6 cellular contexts compared by ENCODE assay signal in the genomic region with DNA sequence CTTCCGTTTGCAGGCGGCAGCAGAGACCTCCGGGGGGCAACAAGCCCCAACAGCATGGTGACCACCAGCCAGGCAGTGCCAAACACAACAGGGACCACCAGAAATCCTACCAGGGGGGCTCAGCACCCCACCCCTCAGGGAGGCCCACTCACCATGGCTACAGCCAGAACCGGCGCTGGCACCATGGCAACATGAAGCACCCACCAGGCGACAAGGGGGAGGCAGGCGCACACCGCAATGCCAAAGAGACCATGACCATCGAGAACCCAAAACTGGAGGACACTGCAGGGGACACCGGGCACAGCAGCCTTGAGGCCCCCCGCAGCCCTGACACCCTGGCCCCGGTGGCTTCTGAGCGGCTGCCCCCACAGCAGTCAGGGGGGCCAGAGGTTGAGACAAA.
"Had no signal": no experiment of that assay in that cellular context is flagged by ENCODE, and none has a peak within 500 bp of the region (broad histone marks: within the 10 kb centered on the region; RNA-seq: fewer than 3 reads in every experiment).

No MANE protein-coding gene starts in this region.

- DNase-seq: H9, HCEC 1CT had no signal

- H3K4me2 ChIP-seq: GM23338 had no signal

- FAIRE-seq: H1, H54, HTR-8/SVneo had no signal

- H2AFZ ChIP-seq: GM23338 had no signal

- H3K4me3 ChIP-seq: GM23338 had no signal

- ATAC-seq: GM23338 had no signal
